In the genomic region with DNA sequence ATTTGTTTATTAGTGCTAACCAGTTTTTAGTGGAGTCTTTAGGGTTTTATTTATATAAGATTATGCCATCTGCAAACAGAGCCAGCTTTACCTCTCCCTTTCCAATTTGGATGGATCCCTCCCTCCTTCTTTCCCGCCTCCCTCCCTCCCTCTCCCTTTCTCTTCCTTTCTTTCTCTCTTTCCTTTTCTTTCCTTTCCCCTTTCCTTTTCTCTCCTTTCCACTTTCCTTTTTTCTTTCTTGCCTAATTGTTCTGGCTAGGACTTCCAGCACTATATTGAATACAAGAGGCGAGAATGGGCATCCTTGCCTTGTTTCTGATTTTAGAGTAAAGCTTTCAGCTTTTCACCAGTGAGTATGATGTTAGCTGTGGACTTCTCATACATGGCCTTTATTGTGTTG, we compare ENCODE assay signal across 34 cellular contexts. TPM values are rescaled to one million over a fixed set of nuclear protein-coding genes. Genes with fewer than 3 reads are reported as not detected.
"Had no signal": no experiment of that assay in that cellular context is flagged by ENCODE, and none has a peak within 500 bp of the region (broad histone marks: within the 10 kb centered on the region; RNA-seq: fewer than 3 reads in every experiment).

No MANE protein-coding gene starts in this region.

- H3K4me1 ChIP-seq: parathyroid adenoma, psoas muscle, spleen, suprapubic skin, testis, tibial artery, transverse colon, upper lobe of right lung, uterus had no signal

- H3K9ac ChIP-seq: parathyroid adenoma had no signal

- ATAC-seq: naive thymus-derived CD8-positive, alpha-beta T cell; natural killer cell treated with Interleukin-12 subunit alpha and Interleukin-12 subunit beta and Interleukin-15 and Interleukin-18, amount 100 ng/mL, for 72 hours; psoas muscle; right cardiac atrium; sciatic nerve; stimulated activated memory B cell treated with anti-CD40 and anti-IgM and Interleukin-4, amounts not matched to agents 10 μg/mL and 1 μg/mL and 100 μg/mL, for 72 hours; stimulated activated naive CD8-positive, alpha-beta T cell treated with anti-CD3 and anti-CD28 coated beads, Interleukin-15, amount 100 ng/mL, for 72 hours; stimulated activated naive CD8-positive, alpha-beta T cell treated with anti-CD3 and anti-CD28 coated beads, Interleukin-15, Interleukin-2, amounts not matched to agents 100 U/mL and 50 U/mL, for 24 hours; upper lobe of right lung had no signal

- H3K9me3 ChIP-seq: neutrophil, ovary, psoas muscle, suprapubic skin, testis, transverse colon, upper lobe of right lung had no signal

- H3K27ac ChIP-seq: neutrophil, ovary, parathyroid adenoma, psoas muscle, skin epidermis, spleen, suprapubic skin, testis, tibial artery, transverse colon, upper lobe of right lung, uterus had no signal

- H3K36me3 ChIP-seq: neutrophil, ovary, spleen, suprapubic skin, tibial artery, transverse colon, upper lobe of right lung, uterus had no signal

- H3K4me2 ChIP-seq: smooth muscle cell had no signal

- DNase-seq: naive thymus-derived CD8-positive, alpha-beta T cell; nephron progenitor cell; nucleus accumbens; posterior cingulate gyrus; right cardiac atrium; stimulated activated CD4-positive, alpha-beta T cell treated with anti-CD3 and anti-CD28 coated beads, Interleukin-12 subunit alpha, Interleukin-12 subunit beta, amount 100 ng/mL, for 4 hours; stimulated activated CD4-positive, alpha-beta T cell treated with anti-CD3 and anti-CD28 coated beads, Interleukin-1b, Interleukin-23, amount 100 ng/mL, for 48 hours; stimulated activated CD4-positive, alpha-beta T cell treated with anti-CD3 and anti-CD28 coated beads, Interleukin-4, amount 100 ng/mL, for 1 hour; stimulated activated CD4-positive, alpha-beta T cell treated with anti-CD3 and anti-CD28 coated beads, Interleukin-4, amount 100 ng/mL, for 4 hours; stimulated activated CD8-positive, alpha-beta memory T cell treated with anti-CD3 and anti-CD28 coated beads, Interleukin-4, amount 100 ng/mL, for 48 hours; stimulated activated naive CD4-positive, alpha-beta T cell; stimulated activated naive CD8-positive, alpha-beta T cell treated with anti-CD3 and anti-CD28 coated beads, Interleukin-15, amount 100 ng/mL, for 72 hours; stimulated activated naive CD8-positive, alpha-beta T cell treated with anti-CD3 and anti-CD28 coated beads, Interleukin-15, Interleukin-2, amounts not matched to agents 100 U/mL and 50 U/mL, for 24 hours; substantia nigra; tibial artery; transverse colon; uterus had no signal

- H2AFZ ChIP-seq: parathyroid adenoma had no signal

- H3K79me2 ChIP-seq: parathyroid adenoma had no signal

- H3K4me3 ChIP-seq: ovary, psoas muscle, skin epidermis, smooth muscle cell, spleen, suprapubic skin, testis, tibial artery, transverse colon, upper lobe of right lung, uterus had no signal

- H3K27me3 ChIP-seq: neutrophil, ovary, spleen, suprapubic skin, testis, tibial artery, transverse colon, upper lobe of right lung, uterus had no signal

RNA-seq across cellular contexts. Expression of gene COLEC11, which starts 24.1 kb away (rescaled TPM):
- total RNA-seq: neural crest cell, progenitor cell of endocrine pancreas, renal cortical epithelial cell had no signal
- polyA plus RNA-seq: naive thymus-derived CD8-positive, alpha-beta T cell had no signal

RNA-seq across cellular contexts. Expression of gene ALLC, which starts 39.0 kb away (rescaled TPM):
- total RNA-seq: naive thymus-derived CD8-positive, alpha-beta T cell; natural killer cell treated with Interleukin-12 subunit alpha and Interleukin-12 subunit beta and Interleukin-15 and Interleukin-18, amount 100 ng/mL, for 72 hours; neural crest cell; omental fat pad; progenitor cell of endocrine pancreas; psoas muscle; renal cortical epithelial cell; smooth muscle cell; spleen; suprapubic skin; transverse colon; upper lobe of right lung; uterus had no signal
- polyA plus RNA-seq: naive thymus-derived CD8-positive, alpha-beta T cell; psoas muscle; smooth muscle cell; spleen had no signal
